1 cellular context compared by ENCODE assay signal in the genomic region with DNA sequence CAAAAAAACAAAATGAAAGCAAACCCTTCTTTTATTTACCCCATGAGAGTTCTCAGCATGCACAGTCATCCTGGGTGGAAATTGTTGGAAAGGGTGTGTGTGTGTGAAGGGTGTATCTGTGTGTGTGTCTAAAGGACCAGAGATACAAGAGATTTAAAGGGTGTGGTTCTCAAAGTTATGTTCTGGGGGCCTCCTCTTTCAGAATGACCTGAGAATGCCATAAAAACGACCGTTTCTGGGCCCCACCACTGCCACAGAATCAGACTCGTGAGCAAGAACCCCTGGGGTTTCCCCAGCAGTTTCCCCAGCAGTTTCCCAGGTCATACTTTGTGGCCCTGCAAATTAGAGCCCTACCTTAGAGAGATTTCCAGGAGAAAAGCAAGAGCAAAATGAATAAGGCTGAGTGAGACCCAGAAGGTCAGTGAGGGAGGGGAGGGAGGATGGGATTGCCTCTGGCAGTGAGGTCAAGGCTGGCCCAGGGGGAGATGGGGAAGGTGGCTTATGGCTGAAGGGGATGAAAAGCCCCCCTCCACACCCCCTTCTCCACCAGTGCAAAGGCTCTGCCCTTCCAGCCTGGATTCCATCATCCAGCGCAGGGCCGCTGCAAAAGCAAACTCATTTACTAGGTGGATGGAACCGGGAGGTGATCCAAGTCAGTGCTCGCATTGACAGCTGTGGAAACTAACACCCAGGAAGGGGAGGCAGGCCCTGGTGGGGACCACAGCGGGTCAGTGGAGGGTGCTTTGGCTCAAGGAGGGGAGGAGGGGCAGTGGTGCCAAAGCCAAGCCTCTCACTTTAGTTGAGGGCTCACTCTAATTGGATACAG.
TF ChIP-seq lines count a peak whose summit lies in the region.

No MANE protein-coding gene starts in this region.

TF ChIP-seq in GM12878, 131 proteins besides CTCF, POLR2A, EP300 and RAD21:
- no peak for TF ChIP-seq KDM1A (IDR thresholded peaks at IDR 0.05; ENCODE audit: borderline replicate concordance)
- TF ChIP-seq IKZF1 (conservative IDR thresholded peaks at IDR 0.05) = peak; percentile 63; the same call in 1 of the 2 replicates
- TF ChIP-seq, protein P1, sequence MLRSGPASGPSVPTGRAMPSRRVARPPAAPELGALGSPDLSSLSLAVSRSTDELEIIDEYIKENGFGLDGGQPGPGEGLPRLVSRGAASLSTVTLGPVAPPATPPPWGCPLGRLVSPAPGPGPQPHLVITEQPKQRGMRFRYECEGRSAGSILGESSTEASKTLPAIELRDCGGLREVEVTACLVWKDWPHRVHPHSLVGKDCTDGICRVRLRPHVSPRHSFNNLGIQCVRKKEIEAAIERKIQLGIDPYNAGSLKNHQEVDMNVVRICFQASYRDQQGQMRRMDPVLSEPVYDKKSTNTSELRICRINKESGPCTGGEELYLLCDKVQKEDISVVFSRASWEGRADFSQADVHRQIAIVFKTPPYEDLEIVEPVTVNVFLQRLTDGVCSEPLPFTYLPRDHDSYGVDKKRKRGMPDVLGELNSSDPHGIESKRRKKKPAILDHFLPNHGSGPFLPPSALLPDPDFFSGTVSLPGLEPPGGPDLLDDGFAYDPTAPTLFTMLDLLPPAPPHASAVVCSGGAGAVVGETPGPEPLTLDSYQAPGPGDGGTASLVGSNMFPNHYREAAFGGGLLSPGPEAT (IDR thresholded peaks at IDR 0.05; ENCODE audit: low read depth) = peak; percentile 57; the same call in 1 of the 2 replicates
- TF ChIP-seq PAX8 (IDR thresholded peaks at IDR 0.05) = no peak
- TF ChIP-seq SREBF1 (IDR thresholded peaks at IDR 0.05; ENCODE audit: low read length) = no peak
- TF ChIP-seq NFIC (IDR thresholded peaks at IDR 0.05; ENCODE audit: low read depth, low read length) = 0 out of 2 replicates have a peak, but pooled peaks have one; percentile 43
- peak; percentile 94 for TF ChIP-seq BCL3 (IDR thresholded peaks at IDR 0.05; ENCODE audit: borderline replicate concordance, insufficient read depth, low read depth, low read length, poor library complexity, severe bottlenecking)
- peak; percentile 30 for TF ChIP-seq JUNB (IDR thresholded peaks at IDR 0.05)
- TF ChIP-seq, protein P2, sequence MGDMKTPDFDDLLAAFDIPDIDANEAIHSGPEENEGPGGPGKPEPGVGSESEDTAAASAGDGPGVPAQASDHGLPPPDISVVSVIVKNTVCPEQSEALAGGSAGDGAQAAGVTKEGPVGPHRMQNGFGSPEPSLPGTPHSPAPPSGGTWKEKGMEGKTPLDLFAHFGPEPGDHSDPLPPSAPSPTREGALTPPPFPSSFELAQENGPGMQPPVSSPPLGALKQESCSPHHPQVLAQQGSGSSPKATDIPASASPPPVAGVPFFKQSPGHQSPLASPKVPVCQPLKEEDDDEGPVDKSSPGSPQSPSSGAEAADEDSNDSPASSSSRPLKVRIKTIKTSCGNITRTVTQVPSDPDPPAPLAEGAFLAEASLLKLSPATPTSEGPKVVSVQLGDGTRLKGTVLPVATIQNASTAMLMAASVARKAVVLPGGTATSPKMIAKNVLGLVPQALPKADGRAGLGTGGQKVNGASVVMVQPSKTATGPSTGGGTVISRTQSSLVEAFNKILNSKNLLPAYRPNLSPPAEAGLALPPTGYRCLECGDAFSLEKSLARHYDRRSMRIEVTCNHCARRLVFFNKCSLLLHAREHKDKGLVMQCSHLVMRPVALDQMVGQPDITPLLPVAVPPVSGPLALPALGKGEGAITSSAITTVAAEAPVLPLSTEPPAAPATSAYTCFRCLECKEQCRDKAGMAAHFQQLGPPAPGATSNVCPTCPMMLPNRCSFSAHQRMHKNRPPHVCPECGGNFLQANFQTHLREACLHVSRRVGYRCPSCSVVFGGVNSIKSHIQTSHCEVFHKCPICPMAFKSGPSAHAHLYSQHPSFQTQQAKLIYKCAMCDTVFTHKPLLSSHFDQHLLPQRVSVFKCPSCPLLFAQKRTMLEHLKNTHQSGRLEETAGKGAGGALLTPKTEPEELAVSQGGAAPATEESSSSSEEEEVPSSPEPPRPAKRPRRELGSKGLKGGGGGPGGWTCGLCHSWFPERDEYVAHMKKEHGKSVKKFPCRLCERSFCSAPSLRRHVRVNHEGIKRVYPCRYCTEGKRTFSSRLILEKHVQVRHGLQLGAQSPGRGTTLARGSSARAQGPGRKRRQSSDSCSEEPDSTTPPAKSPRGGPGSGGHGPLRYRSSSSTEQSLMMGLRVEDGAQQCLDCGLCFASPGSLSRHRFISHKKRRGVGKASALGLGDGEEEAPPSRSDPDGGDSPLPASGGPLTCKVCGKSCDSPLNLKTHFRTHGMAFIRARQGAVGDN (IDR thresholded peaks at IDR 0.05) = 0 out of 2 replicates have a peak, but pooled peaks have one; percentile 24
- TF ChIP-seq BHLHE40 (IDR thresholded peaks at IDR 0.05; ENCODE audit: borderline replicate concordance in 1 of 2, low read depth in 2 of 2, low read length in 1 of 2) = peak; percentile 84 to 88
- 0 out of 2 replicates have a peak, but pooled peaks have one; percentile 12 for TF ChIP-seq ATF7 (IDR thresholded peaks at IDR 0.05; ENCODE audit: low read depth)
- TF ChIP-seq CREB1 (IDR thresholded peaks at IDR 0.05; ENCODE audit: low read depth) = 0 out of 2 replicates have a peak, but pooled peaks have one; percentile 27
- TF ChIP-seq IKZF2 (IDR thresholded peaks at IDR 0.05) = peak; percentile 43 to 63; a peak in 2 of 4 replicates
- TF ChIP-seq ZNF207 (IDR thresholded peaks at IDR 0.05; ENCODE audit: borderline replicate concordance) = no peak
- TF ChIP-seq RELA (IDR thresholded peaks at IDR 0.05; ENCODE audit: borderline replicate concordance, partially characterized antibody) = peak; percentile 64
- TF ChIP-seq, protein P3, sequence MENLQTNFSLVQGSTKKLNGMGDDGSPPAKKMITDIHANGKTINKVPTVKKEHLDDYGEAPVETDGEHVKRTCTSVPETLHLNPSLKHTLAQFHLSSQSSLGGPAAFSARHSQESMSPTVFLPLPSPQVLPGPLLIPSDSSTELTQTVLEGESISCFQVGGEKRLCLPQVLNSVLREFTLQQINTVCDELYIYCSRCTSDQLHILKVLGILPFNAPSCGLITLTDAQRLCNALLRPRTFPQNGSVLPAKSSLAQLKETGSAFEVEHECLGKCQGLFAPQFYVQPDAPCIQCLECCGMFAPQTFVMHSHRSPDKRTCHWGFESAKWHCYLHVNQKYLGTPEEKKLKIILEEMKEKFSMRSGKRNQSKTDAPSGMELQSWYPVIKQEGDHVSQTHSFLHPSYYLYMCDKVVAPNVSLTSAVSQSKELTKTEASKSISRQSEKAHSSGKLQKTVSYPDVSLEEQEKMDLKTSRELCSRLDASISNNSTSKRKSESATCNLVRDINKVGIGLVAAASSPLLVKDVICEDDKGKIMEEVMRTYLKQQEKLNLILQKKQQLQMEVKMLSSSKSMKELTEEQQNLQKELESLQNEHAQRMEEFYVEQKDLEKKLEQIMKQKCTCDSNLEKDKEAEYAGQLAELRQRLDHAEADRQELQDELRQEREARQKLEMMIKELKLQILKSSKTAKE (IDR thresholded peaks at IDR 0.05; ENCODE audit: low read depth, poor library complexity, severe bottlenecking) = peak; percentile 34
- no peak for TF ChIP-seq RBBP5 (conservative IDR thresholded peaks at IDR 0.05)
- TF ChIP-seq BCL11A (IDR thresholded peaks at IDR 0.05; ENCODE audit: low read depth, low read length) = no peak
- TF ChIP-seq HDAC6 (IDR thresholded peaks at IDR 0.05; ENCODE audit: unreplicated experiment) = no peak
- no peak for TF ChIP-seq IRF4 (IDR thresholded peaks at IDR 0.05; ENCODE audit: low read depth, low read length)
- TF ChIP-seq CREM (IDR thresholded peaks at IDR 0.05; ENCODE audit: low read depth) = peak; percentile 41; the same call in 1 of the 2 replicates
- TF ChIP-seq ETV6 (conservative IDR thresholded peaks at IDR 0.05 in 1 of 2, IDR thresholded peaks at IDR 0.05 in 1 of 2; ENCODE audit: borderline replicate concordance in 1 of 2, low read depth in 1 of 2) = peak in 1 of 2 experiments; percentile 59; a peak in 1 of 4 replicates
- peak; percentile 39 for TF ChIP-seq MEF2B (IDR thresholded peaks at IDR 0.05; ENCODE audit: partially characterized antibody, poor library complexity, severe bottlenecking)
- peak; percentile 72 for TF ChIP-seq RUNX3 (IDR thresholded peaks at IDR 0.05; ENCODE audit: low read length)
- no peak for TF ChIP-seq BRCA1 (IDR thresholded peaks at IDR 0.05; ENCODE audit: low read depth, low read length)
- no peak for TF ChIP-seq POU2F2 (IDR thresholded peaks at IDR 0.05; ENCODE audit: borderline replicate concordance, low read depth, low read length)
- TF ChIP-seq NR2F1 (conservative IDR thresholded peaks at IDR 0.05) = peak; percentile 63
- peak; percentile 33; the same call in 1 of the 2 replicates for TF ChIP-seq MTA2 (IDR thresholded peaks at IDR 0.05; ENCODE audit: low read depth)
- 0 out of 2 replicates have a peak, but pooled peaks have one; percentile 25 for TF ChIP-seq TCF12 (IDR thresholded peaks at IDR 0.05; ENCODE audit: low read depth, low read length)
- peak; percentile 76; the same call in 1 of the 2 replicates for TF ChIP-seq EED (IDR thresholded peaks at IDR 0.05; ENCODE audit: low read depth)
- TF ChIP-seq POLR2AphosphoS5 (IDR thresholded peaks at IDR 0.05; ENCODE audit: low read length) = no peak
